2 cellular contexts compared by ENCODE assay signal in genomic region chr5:109168151-109168550, GRCh38.
TF ChIP-seq lines count a peak whose summit lies in the region.

No MANE protein-coding gene starts in this region.

TF ChIP-seq in HepG2, 621 proteins besides CTCF, POLR2A, EP300 and RAD21:
- TF ChIP-seq, protein P1, sequence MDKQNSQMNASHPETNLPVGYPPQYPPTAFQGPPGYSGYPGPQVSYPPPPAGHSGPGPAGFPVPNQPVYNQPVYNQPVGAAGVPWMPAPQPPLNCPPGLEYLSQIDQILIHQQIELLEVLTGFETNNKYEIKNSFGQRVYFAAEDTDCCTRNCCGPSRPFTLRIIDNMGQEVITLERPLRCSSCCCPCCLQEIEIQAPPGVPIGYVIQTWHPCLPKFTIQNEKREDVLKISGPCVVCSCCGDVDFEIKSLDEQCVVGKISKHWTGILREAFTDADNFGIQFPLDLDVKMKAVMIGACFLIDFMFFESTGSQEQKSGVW (CRISPR knock-in tag; IDR thresholded peaks at IDR 0.05; ENCODE audit: borderline replicate concordance) = no peak
- TF ChIP-seq SIX1 (CRISPR knock-in tag; IDR thresholded peaks at IDR 0.05; ENCODE audit: borderline replicate concordance) (no peak), CEBPB (IDR thresholded peaks at IDR 0.05; ENCODE audit: borderline replicate concordance, low read depth, low read length) (peak; percentile 8; the same call in 1 of the 2 replicates), ZBTB44 (CRISPR knock-in tag; IDR thresholded peaks at IDR 0.05) (no peak), HDAC6 (IDR thresholded peaks at IDR 0.05; ENCODE audit: low read depth, low read length) (no peak), ZC3H4 (CRISPR knock-in tag; IDR thresholded peaks at IDR 0.05; ENCODE audit: borderline replicate concordance) (no peak), ZNF790 (CRISPR knock-in tag; IDR thresholded peaks at IDR 0.05; ENCODE audit: borderline replicate concordance) (no peak)
TF ChIP-seq in HepG2: peak in this region for 1.

TF ChIP-seq in WTC11, 78 proteins besides CTCF, POLR2A, EP300 and RAD21 (continued from another document):
- TF ChIP-seq AR (CRISPR knock-in tag; IDR thresholded peaks at IDR 0.05) = no peak
- no peak for TF ChIP-seq ETV6 (CRISPR knock-in tag; IDR thresholded peaks at IDR 0.05)
- TF ChIP-seq, protein P2, sequence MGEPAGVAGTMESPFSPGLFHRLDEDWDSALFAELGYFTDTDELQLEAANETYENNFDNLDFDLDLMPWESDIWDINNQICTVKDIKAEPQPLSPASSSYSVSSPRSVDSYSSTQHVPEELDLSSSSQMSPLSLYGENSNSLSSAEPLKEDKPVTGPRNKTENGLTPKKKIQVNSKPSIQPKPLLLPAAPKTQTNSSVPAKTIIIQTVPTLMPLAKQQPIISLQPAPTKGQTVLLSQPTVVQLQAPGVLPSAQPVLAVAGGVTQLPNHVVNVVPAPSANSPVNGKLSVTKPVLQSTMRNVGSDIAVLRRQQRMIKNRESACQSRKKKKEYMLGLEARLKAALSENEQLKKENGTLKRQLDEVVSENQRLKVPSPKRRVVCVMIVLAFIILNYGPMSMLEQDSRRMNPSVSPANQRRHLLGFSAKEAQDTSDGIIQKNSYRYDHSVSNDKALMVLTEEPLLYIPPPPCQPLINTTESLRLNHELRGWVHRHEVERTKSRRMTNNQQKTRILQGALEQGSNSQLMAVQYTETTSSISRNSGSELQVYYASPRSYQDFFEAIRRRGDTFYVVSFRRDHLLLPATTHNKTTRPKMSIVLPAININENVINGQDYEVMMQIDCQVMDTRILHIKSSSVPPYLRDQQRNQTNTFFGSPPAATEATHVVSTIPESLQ (CRISPR knock-in tag; IDR thresholded peaks at IDR 0.05) = no peak
- TF ChIP-seq, protein P3, sequence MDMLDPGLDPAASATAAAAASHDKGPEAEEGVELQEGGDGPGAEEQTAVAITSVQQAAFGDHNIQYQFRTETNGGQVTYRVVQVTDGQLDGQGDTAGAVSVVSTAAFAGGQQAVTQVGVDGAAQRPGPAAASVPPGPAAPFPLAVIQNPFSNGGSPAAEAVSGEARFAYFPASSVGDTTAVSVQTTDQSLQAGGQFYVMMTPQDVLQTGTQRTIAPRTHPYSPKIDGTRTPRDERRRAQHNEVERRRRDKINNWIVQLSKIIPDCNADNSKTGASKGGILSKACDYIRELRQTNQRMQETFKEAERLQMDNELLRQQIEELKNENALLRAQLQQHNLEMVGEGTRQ (CRISPR knock-in tag; IDR thresholded peaks at IDR 0.05) = no peak
- no peak for TF ChIP-seq ZNF532 (CRISPR knock-in tag; IDR thresholded peaks at IDR 0.05; ENCODE audit: borderline replicate concordance)
- TF ChIP-seq ZNF512 (CRISPR knock-in tag; IDR thresholded peaks at IDR 0.05; ENCODE audit: borderline replicate concordance) = no peak
- no peak for TF ChIP-seq NR3C1 (CRISPR knock-in tag; conservative IDR thresholded peaks at IDR 0.05; ENCODE audit: low read depth)
- no peak for TF ChIP-seq SMAD4 (CRISPR knock-in tag; IDR thresholded peaks at IDR 0.05)
- TF ChIP-seq PREB (CRISPR knock-in tag; IDR thresholded peaks at IDR 0.05; ENCODE audit: borderline replicate concordance) = no peak
- TF ChIP-seq GTF2I (CRISPR knock-in tag; conservative IDR thresholded peaks at IDR 0.05) = no peak
- no peak for TF ChIP-seq NFE2L1 (CRISPR knock-in tag; IDR thresholded peaks at IDR 0.05)
- TF ChIP-seq OVOL2 (CRISPR knock-in tag; IDR thresholded peaks at IDR 0.05; ENCODE audit: borderline replicate concordance) = no peak
TF ChIP-seq in WTC11: peak in this region for 0.
